ENCODE assay signal across 8 cellular contexts in the genomic region with DNA sequence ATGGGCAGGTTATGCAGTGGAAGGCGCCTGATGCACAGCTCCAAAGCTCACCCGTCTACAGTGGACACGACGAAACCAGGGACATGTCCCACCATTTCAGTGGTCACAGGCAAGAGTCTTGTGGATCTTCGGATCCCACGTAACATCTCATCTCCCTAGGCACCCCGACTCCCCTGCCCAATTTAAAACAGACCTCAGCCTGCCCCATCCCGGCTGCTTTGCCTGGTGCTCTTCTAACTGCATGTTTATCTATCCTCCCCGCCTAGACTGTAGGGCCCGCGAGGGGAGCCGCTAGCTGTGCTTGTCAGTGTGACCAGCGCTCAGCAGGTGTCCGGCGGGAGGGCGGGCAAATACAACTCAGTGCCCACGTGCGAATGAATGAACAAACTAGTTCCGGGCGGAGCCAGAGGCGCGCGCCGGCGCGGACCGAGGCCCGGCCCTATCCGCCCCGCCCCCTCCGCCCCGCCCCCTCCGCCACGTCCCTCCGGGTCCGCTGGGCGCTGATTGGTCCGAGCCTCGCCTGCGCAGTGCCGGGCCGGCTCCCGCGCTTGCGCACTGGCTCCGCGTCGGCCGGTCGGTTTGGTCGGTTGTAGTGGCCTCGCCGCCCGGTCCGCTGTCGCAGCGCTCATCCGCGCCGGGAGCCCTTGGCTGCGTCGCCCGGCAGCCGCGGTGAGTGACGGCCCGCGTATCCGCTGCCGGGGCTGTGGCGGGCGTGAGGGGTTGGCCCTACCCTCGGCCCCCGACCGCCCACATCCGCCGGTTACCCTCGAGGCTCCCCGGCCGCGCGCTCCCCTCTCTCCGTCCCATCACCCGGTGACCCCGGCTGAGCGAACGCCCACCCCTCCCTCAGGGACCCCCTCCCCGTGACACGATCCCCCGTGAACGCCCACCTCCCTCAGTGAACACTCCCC.
DNase-seq lines count a peak whose midpoint lies in the region; ATAC-seq and TF ChIP-seq lines count a peak whose summit lies in the region.

No MANE protein-coding gene starts in this region.

- no peak for TF ChIP-seq EP300 in Ishikawa (IDR thresholded peaks at IDR 0.05; ENCODE audit: borderline replicate concordance)

- ATAC-seq in GM21619 (IDR thresholded peaks at IDR 0.05; ENCODE audit: unreplicated experiment): peak; percentile 92

- H3K4me1 ChIP-seq in esophagus (ENCODE audit: control insufficient read depth in 2 of 2, insufficient read depth in 2 of 2, low read length in 1 of 2) (peaks cover 0 to 3% of the 10 kb centered on the region in 2 donors), mucosa of rectum (ENCODE audit: control insufficient read depth in 2 of 2, insufficient read depth in 2 of 2, low read length in 2 of 2) (peaks cover 11 to 13% of the 10 kb centered on the region in 2 donors)

- H3K9me3 ChIP-seq in esophagus (ENCODE audit: control insufficient read depth in 2 of 2, insufficient read depth in 1 of 2, low read depth in 1 of 2, low read length in 1 of 2): no peaks in the 10 kb centered on the region
- no peaks in the 10 kb centered on the region for H3K9me3 ChIP-seq in mucosa of rectum (ENCODE audit: control insufficient read depth in 2 of 2, low read length in 2 of 2)

- H3K27me3 ChIP-seq in esophagus (ENCODE audit: control insufficient read depth in 1 of 2, insufficient read depth in 2 of 2, low read length in 2 of 2) (no peaks in the 10 kb centered on the region), mucosa of rectum (ENCODE audit: control insufficient read depth in 2 of 2, insufficient read depth in 2 of 2, low read length in 2 of 2) (no peaks in the 10 kb centered on the region)

- peaks cover 0 to 3% of the 10 kb centered on the region in 2 donors for H3K36me3 ChIP-seq in esophagus (ENCODE audit: control insufficient read depth in 2 of 2, insufficient read depth in 2 of 2, low read length in 1 of 2)
- no peaks in the 10 kb centered on the region for H3K36me3 ChIP-seq in mucosa of rectum (ENCODE audit: control insufficient read depth in 2 of 2, insufficient read depth in 2 of 2, low read length in 2 of 2)

- H3K4me3 ChIP-seq in esophagus (ENCODE audit: low read depth in 1 of 2, low read length in 2 of 2): peak overlapping the region; percentile 82 to 99
- H3K4me3 ChIP-seq in mucosa of rectum (ENCODE audit: low read length in 2 of 2): peak overlapping the region; percentile 82 to 85

- H3K27ac ChIP-seq in esophagus (ENCODE audit: low read depth in 2 of 2, low read length in 1 of 2) (peak overlapping the region; percentile 84 to 88), mucosa of rectum (ENCODE audit: low read depth in 2 of 2, low read length in 2 of 2) (peak overlapping the region; percentile 83 to 88)

- DNase-seq in DMS153 treated with DMSO at 0.1 percent for 48 hours (lab: John Stamatoyannopoulos, UW; ENCODE audit: unreplicated experiment) (peak; percentile 82), OCI-M1 (lab: John Stamatoyannopoulos, UW) (peak; percentile 96), activated T-cell treated with anti-CD3 and anti-CD28 coated beads for 48 hours (ENCODE audit: low read depth) (peak; percentile 89)
- DNase-seq in stimulated activated CD8-positive, alpha-beta memory T cell treated with anti-CD3 and anti-CD28 coated beads, Interleukin-4, amount 100 ng/mL, for 24 hours (ENCODE audit: low read depth): peak; percentile 85

- 1 to 2% methylated on average over 76 to 91 of the region's 91 CpGs for WGBS in esophagus, 2 donors

- 0 out of 2 replicates have a peak, but pooled peaks have one; percentile 7 for TF ChIP-seq RAD21 in Ishikawa (IDR thresholded peaks at IDR 0.05; ENCODE audit: low read depth)

- H3K9ac ChIP-seq in mucosa of rectum (ENCODE audit: low read depth in 1 of 2, low read length in 2 of 2): peak overlapping the region; percentile 56 to 84

TF ChIP-seq in Ishikawa, 13 proteins besides CTCF, POLR2A, EP300 and RAD21:
- TF ChIP-seq TCF12 (IDR thresholded peaks at IDR 0.05; ENCODE audit: low read depth) (no peak), CEBPB (IDR thresholded peaks at IDR 0.05) (no peak), MAX (IDR thresholded peaks at IDR 0.05) (peak; percentile 93), CREB1 (IDR thresholded peaks at IDR 0.05; ENCODE audit: low read depth) (no peak), YY1 (IDR thresholded peaks at IDR 0.05; ENCODE audit: low read depth) (no peak), EGR1 (IDR thresholded peaks at IDR 0.05) (no peak), TAF1 (IDR thresholded peaks at IDR 0.05; ENCODE audit: low read depth) (peak; percentile 87), ZBTB7A (IDR thresholded peaks at IDR 0.05; ENCODE audit: low read depth) (peak; percentile 31; the same call in 1 of the 2 replicates), TEAD4 (IDR thresholded peaks at IDR 0.05) (no peak)
- TF ChIP-seq, protein P1, sequence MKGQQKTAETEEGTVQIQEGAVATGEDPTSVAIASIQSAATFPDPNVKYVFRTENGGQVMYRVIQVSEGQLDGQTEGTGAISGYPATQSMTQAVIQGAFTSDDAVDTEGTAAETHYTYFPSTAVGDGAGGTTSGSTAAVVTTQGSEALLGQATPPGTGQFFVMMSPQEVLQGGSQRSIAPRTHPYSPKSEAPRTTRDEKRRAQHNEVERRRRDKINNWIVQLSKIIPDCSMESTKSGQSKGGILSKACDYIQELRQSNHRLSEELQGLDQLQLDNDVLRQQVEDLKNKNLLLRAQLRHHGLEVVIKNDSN (IDR thresholded peaks at IDR 0.05): peak; percentile 68

Comparison
In these comparisons a context has a peak if more than half of its experiments do, and no peak if none do; other contexts are left out.
1. Peak in every context shown above with its lines: DNase-seq, ATAC-seq, H3K4me3 ChIP-seq and H3K27ac ChIP-seq.